In the genomic region with DNA sequence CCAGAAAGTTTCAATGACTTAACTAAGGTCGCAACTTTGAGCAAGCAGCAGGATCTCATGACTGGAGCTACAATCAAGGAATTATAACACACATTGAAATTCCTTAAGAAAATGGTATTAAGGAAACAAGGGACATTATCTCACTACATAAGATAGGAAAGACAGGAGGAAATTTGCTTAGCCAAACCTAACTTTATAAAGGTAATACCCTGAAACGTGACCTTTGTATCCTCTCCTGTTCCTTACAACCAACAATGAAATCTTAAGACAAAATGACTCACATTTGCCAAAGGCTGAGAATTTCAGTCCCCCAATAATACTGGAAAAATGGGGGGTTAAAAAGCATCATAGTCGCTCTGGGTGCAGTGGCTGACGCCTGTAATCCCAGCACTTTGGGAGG, we compare ENCODE assay signal across 22 cellular contexts.
"Had no signal": no experiment of that assay in that cellular context is flagged by ENCODE, and none has a peak within 500 bp of the region (broad histone marks: within the 10 kb centered on the region; RNA-seq: fewer than 3 reads in every experiment).

No MANE protein-coding gene starts in this region.

- H3K4me1 Mint-ChIP-seq: activated naive CD8-positive, alpha-beta T cell treated with anti-CD3 and anti-CD28 coated beads, Interleukin-2, amount 10 ng/mL, durations not matched to agents 7 days and 5 days; central memory CD8-positive, alpha-beta T cell had no signal

- H3K9me3 ChIP-seq: adrenal gland had no signal

- H3K27ac ChIP-seq: adrenal gland had no signal

- ATAC-seq: activated CD8-positive, alpha-beta T cell treated with anti-CD3 and anti-CD28 coated beads, Interleukin-2, amount 10 ng/mL, durations not matched to agents 7 days and 5 days; PC-3; T-helper 17 cell; WTC11 had no signal

- H3K27ac Mint-ChIP-seq: activated CD8-positive, alpha-beta T cell treated with anti-CD3 and anti-CD28 coated beads, Interleukin-2, amount 10 ng/mL, durations not matched to agents 7 days and 5 days; activated naive CD8-positive, alpha-beta T cell treated with anti-CD3 and anti-CD28 coated beads, Interleukin-2, amount 10 ng/mL, durations not matched to agents 7 days and 5 days; T-helper 17 cell; WTC11 had no signal

- H3K36me3 ChIP-seq: adrenal gland had no signal

- H3K27me3 ChIP-seq: adrenal gland had no signal

- H3K4me3 Mint-ChIP-seq: activated CD8-positive, alpha-beta T cell treated with anti-CD3 and anti-CD28 coated beads, Interleukin-2, amount 10 ng/mL, durations not matched to agents 7 days and 5 days; activated naive CD8-positive, alpha-beta T cell treated with anti-CD3 and anti-CD28 coated beads, Interleukin-2, amount 10 ng/mL, durations not matched to agents 7 days and 5 days; central memory CD8-positive, alpha-beta T cell; T-helper 17 cell; WTC11 had no signal

- H3K9me3 Mint-ChIP-seq: activated naive CD8-positive, alpha-beta T cell treated with anti-CD3 and anti-CD28 coated beads, Interleukin-2, amount 10 ng/mL, durations not matched to agents 7 days and 5 days; central memory CD8-positive, alpha-beta T cell had no signal

- H3K4me3 ChIP-seq: adrenal gland had no signal

- H3K4me1 ChIP-seq: adrenal gland had no signal

- DNase-seq: activated CD4-positive, alpha-beta T cell treated with anti-CD3 and anti-CD28 coated beads for 48 hours; activated CD4-positive, alpha-beta T cell treated with anti-CD3 and anti-CD28 coated beads, Interleukin-2, amount 50 U/mL, for 4 hours; activated CD4-positive, CD25-positive, alpha-beta regulatory T cell treated with anti-CD3 and anti-CD28 coated beads, Interleukin-2, amount 50 U/mL, for 72 hours; activated CD8-positive, alpha-beta memory T cell treated with anti-CD3 and anti-CD28 coated beads, Interleukin-2, amount 50 U/mL, for 48 hours; activated CD8-positive, alpha-beta T cell treated with anti-CD3 and anti-CD28 coated beads, Interleukin-2, amount 10 ng/mL, durations not matched to agents 7 days and 5 days; activated naive CD4-positive, alpha-beta T cell treated with anti-CD3 and anti-CD28 coated beads, Interleukin-2, amount 50 U/mL, for 16 hours; activated naive CD8-positive, alpha-beta T cell treated with anti-CD3 and anti-CD28 coated beads, Interleukin-2, amount 10 ng/mL, durations not matched to agents 7 days and 5 days; activated T-cell treated with anti-CD3 and anti-CD28 coated beads, Interleukin-2, amount 50 U/mL, for 1 hour; adrenal gland; anterior cingulate cortex; NCI-H1048; NCI-H146; NCI-H187 treated with DMSO at 0.1 percent for 48 hours; NCI-H2081 treated with DMSO at 0.1 percent for 48 hours; NCI-H446; NCI-H524; PC-3; SHP77 treated with DMSO at 0.1 percent for 48 hours; T-helper 17 cell; T-helper 9 cell had no signal

- H3K27me3 Mint-ChIP-seq: activated naive CD8-positive, alpha-beta T cell treated with anti-CD3 and anti-CD28 coated beads, Interleukin-2, amount 10 ng/mL, durations not matched to agents 7 days and 5 days had no signal

- H3K36me3 Mint-ChIP-seq: activated naive CD8-positive, alpha-beta T cell treated with anti-CD3 and anti-CD28 coated beads, Interleukin-2, amount 10 ng/mL, durations not matched to agents 7 days and 5 days had no signal
